In genomic region chr16:18979936-18980335, GRCh38 we compare ENCODE assay signal across 14 cellular contexts. TPM values are rescaled to one million over a fixed set of nuclear protein-coding genes. Genes with fewer than 3 reads are reported as not detected.
"Had no signal": no experiment of that assay in that cellular context is flagged by ENCODE, and none has a peak within 500 bp of the region (broad histone marks: within the 10 kb centered on the region; RNA-seq: fewer than 3 reads in every experiment).

No MANE protein-coding gene starts in this region.

- DNase-seq: activated CD8-positive, alpha-beta T cell treated with anti-CD3 and anti-CD28 coated beads, Interleukin-2, amount 10 ng/mL, durations not matched to agents 7 days and 5 days; activated naive CD4-positive, alpha-beta T cell treated with anti-CD3 and anti-CD28 coated beads, Interleukin-2, amount 50 U/mL, for 16 hours; central memory CD4-positive, alpha-beta T cell; hypothalamus; immature natural killer cell; lower lobe of right lung; naive thymus-derived CD8-positive, alpha-beta T cell; posterior cingulate gyrus; transverse colon had no signal

- H3K27ac ChIP-seq: lower lobe of right lung, right atrium auricular region, skin epidermis, transverse colon had no signal

- ATAC-seq: activated CD8-positive, alpha-beta T cell treated with anti-CD3 and anti-CD28 coated beads, Interleukin-2, amount 10 ng/mL, durations not matched to agents 7 days and 5 days; activated T-helper 17 cell treated with anti-CD3 and anti-CD28 coated beads, Interleukin-2, amount 50 U/mL, for 72 hours; lower lobe of right lung; naive thymus-derived CD8-positive, alpha-beta T cell; WTC11 had no signal

RNA-seq across cellular contexts. Expression of gene TMC7, which starts 3.8 kb away (rescaled TPM):
- total RNA-seq: activated CD8-positive, alpha-beta T cell treated with anti-CD3 and anti-CD28 coated beads, Interleukin-2, amount 10 ng/mL, durations not matched to agents 7 days and 5 days; activated T-helper 17 cell treated with anti-CD3 and anti-CD28 coated beads, Interleukin-2, amount 50 U/mL, for 72 hours; mononuclear cell; naive thymus-derived CD8-positive, alpha-beta T cell had no signal
